1 cellular context compared by ENCODE assay signal in the genomic region with DNA sequence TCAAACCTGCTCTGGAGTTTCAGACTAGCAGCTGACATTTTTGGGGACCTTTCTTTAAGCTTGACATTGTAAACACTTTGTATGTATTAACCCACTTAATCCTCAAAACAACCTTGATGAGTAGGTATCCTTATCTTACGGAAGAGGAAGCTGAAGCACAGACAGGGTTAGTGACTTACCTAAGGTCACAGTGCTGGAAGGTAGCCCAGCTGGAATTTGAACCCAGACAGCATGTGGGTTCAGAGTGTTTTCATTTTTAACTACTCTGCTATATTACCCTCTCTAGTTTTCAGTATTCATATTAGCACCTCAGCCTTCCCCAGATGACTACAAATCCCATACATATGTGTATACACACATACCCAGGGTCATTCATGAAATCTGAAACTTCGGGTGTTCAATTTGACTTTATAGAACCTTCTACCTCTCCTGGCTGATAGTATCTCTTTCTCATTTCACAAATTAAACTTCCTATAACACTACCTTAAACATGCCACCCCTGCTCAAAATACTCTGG.
TF ChIP-seq lines count a peak whose summit lies in the region.

No MANE protein-coding gene starts in this region.

TF ChIP-seq in HepG2, 621 proteins besides CTCF, POLR2A, EP300 and RAD21:
- TF ChIP-seq HNF4A (CRISPR knock-in tag; IDR thresholded peaks at IDR 0.05) (0 out of 2 replicates have a peak, but pooled peaks have one; percentile 9), ZFP62 (CRISPR knock-in tag; IDR thresholded peaks at IDR 0.05) (no peak), YEATS4 (CRISPR knock-in tag; IDR thresholded peaks at IDR 0.05; ENCODE audit: borderline replicate concordance) (no peak), ZNF768 (CRISPR knock-in tag; IDR thresholded peaks at IDR 0.05) (peak; percentile 41; the same call in 1 of the 2 replicates)
